ENCODE assay signal across 13 cellular contexts in the genomic region with DNA sequence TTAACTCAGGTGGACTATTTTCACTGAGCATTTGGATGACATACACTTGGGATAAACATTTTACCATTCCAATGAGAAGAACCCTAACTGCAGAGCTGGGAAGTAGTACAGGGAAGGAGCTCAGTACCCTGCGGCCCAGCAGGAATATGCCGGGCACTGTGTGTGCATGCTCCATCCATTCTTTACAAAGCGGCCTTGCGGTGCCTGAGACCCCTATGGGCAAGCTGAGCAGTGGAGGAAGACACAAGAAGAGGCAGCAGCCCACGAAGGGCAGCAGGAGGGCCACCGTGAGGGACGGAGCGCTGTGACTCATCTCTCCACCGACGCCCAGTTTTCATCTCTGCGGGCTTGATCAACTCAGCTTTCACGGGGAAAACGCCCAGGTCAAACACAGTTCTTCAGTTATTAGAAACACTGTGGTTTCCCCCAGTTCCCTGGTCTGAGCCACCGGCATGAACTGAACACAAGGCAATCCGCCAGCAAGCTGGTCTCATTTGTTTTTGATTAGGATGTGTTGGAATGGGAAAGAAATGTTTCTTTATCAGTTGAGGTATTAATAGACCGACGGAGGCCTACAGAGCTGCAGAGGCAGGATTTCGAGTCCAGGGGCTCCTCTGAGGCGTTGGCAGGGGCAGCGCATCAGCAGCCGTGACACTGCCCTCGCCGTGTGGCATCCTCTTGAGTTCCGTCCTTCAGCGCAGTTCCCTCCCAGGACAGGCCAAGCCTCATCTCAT. TPM values are rescaled to one million over a fixed set of nuclear protein-coding genes. Genes with fewer than 3 reads are reported as not detected.
DNase-seq lines count a peak whose midpoint lies in the region; ATAC-seq and TF ChIP-seq lines count a peak whose summit lies in the region.
"Had no signal": no experiment of that assay in that cellular context is flagged by ENCODE, and none has a peak within 500 bp of the region (broad histone marks: within the 10 kb centered on the region; RNA-seq: fewer than 3 reads in every experiment).

No MANE protein-coding gene starts in this region.

- H3K27ac ChIP-seq in heart left ventricle (peak overlapping the region in 1 of 12 donors; percentile 19), left ventricle myocardium inferior (replicated peaks) (no peak overlapping the region), subcutaneous abdominal adipose tissue (ENCODE audit: low read depth, low read length) (peak overlapping the region; percentile 23)
- H3K27ac ChIP-seq: stomach had no signal

- WGBS in heart left ventricle, 4 donors, result 63 to 71% (median 66%) methylated on average over 25 of the region's 25 CpGs

- intact Hi-C loops in heart left ventricle (cut with DNase I) (no loop called here), left ventricle myocardium inferior (cut with micrococcal nuclease) (no loop called here)

- H3K27me3 ChIP-seq in heart left ventricle (peaks cover 0 to 6% (median 0%) of the 10 kb centered on the region in 9 donors), left ventricle myocardium inferior (ENCODE audit: low read depth) (peaks cover 5% of the 10 kb centered on the region), subcutaneous abdominal adipose tissue (ENCODE audit: control insufficient read depth in 5 of 5, insufficient read depth in 4 of 5, low read length in 5 of 5) (peaks cover 0 to 3% (median under 1%) of the 10 kb centered on the region in 5 donors)

- DNase-seq in heart left ventricle (peak in 2 of 5 donors; percentile 38 to 43), left ventricle myocardium inferior (no peak), RPMI7951 (ENCODE audit: low read depth) (peak; percentile 52), fibroblast of the conjunctiva (ENCODE audit: low read depth) (peak; percentile 84), hepatic stellate cell (ENCODE audit: low spot score) (no peak), T1000 (lab: John Stamatoyannopoulos, UW) (no peak)
- DNase-seq: C1 segment of cervical spinal cord, islet precursor cell, stomach, T-helper 9 cell had no signal

- no peak overlapping the region for H3K4me3 ChIP-seq in heart left ventricle
- no peak overlapping the region for H3K4me3 ChIP-seq in left ventricle myocardium inferior
- H3K4me3 ChIP-seq in subcutaneous abdominal adipose tissue (ENCODE audit: low read depth in 1 of 5, low read length in 5 of 5), result no peak overlapping the region
- H3K4me3 ChIP-seq: stomach had no signal

- ATAC-seq in heart left ventricle (peak in 3 of 4 donors; percentile 35 to 46 (median 36)), GM19463 (IDR thresholded peaks at IDR 0.05; ENCODE audit: unreplicated experiment) (no peak)

- H3K9ac ChIP-seq in subcutaneous abdominal adipose tissue (ENCODE audit: low read length in 5 of 5), result no peak overlapping the region

- TF ChIP-seq CTCF in heart left ventricle (IDR thresholded peaks at IDR 0.05) (no peak), left ventricle myocardium inferior (IDR thresholded peaks at IDR 0.05; ENCODE audit: borderline replicate concordance) (no peak)

- peaks cover 0 to 12% (median 0%) of the 10 kb centered on the region in 12 donors for H3K4me1 ChIP-seq in heart left ventricle
- H3K4me1 ChIP-seq in left ventricle myocardium inferior, result peaks cover 22% of the 10 kb centered on the region
- H3K4me1 ChIP-seq in subcutaneous abdominal adipose tissue (ENCODE audit: control insufficient read depth in 5 of 5, insufficient read depth in 5 of 5, low read length in 5 of 5), result peaks cover 0 to 7% (median 2%) of the 10 kb centered on the region in 5 donors
- H3K4me1 ChIP-seq: stomach had no signal

- no peaks in the 10 kb centered on the region for H3K9me3 ChIP-seq in heart left ventricle
- no peaks in the 10 kb centered on the region for H3K9me3 ChIP-seq in left ventricle myocardium inferior (replicated peaks)
- no peaks in the 10 kb centered on the region for H3K9me3 ChIP-seq in subcutaneous abdominal adipose tissue (ENCODE audit: control insufficient read depth in 5 of 5, low read length in 5 of 5)
- H3K9me3 ChIP-seq: stomach had no signal

- no peak for TF ChIP-seq POLR2A in heart left ventricle (IDR thresholded peaks at IDR 0.05)

- H3K36me3 ChIP-seq in heart left ventricle, result no peaks in the 10 kb centered on the region
- no peaks in the 10 kb centered on the region for H3K36me3 ChIP-seq in left ventricle myocardium inferior
- no peaks in the 10 kb centered on the region for H3K36me3 ChIP-seq in subcutaneous abdominal adipose tissue (ENCODE audit: control insufficient read depth in 5 of 5, insufficient read depth in 5 of 5, low read length in 5 of 5)
- H3K36me3 ChIP-seq: stomach had no signal

RNA-seq across cellular contexts. Expression of a gene that starts 44.9 kb away (rescaled TPM):
- total RNA-seq in heart left ventricle (1 to 10 TPM in 2 of 9 donors, under 1 TPM in 6, not detected in 1; 0.16 to 4.4 (median 0.35) TPM), left ventricle myocardium inferior (0.22 TPM)
- under 1 TPM; 0.08 to 0.29 TPM for polyA plus RNA-seq in heart left ventricle
- total RNA-seq in RPMI7951 (2014; rRNA removed; shearing (Covaris generic)), result 0.24 and 0.39 TPM in 2 replicates
- total RNA-seq: frontal cortex had no signal

Comparison
In these comparisons a context has a peak if more than half of its experiments do, and no peak if none do; other contexts are left out.
1. DNase-seq: peak in RPMI7951 (single experiment) and fibroblast of the conjunctiva (single experiment); none in left ventricle myocardium inferior (single experiment), hepatic stellate cell (single experiment) and T1000 (single experiment).